ENCODE assay signal across 21 cellular contexts in the genomic region with DNA sequence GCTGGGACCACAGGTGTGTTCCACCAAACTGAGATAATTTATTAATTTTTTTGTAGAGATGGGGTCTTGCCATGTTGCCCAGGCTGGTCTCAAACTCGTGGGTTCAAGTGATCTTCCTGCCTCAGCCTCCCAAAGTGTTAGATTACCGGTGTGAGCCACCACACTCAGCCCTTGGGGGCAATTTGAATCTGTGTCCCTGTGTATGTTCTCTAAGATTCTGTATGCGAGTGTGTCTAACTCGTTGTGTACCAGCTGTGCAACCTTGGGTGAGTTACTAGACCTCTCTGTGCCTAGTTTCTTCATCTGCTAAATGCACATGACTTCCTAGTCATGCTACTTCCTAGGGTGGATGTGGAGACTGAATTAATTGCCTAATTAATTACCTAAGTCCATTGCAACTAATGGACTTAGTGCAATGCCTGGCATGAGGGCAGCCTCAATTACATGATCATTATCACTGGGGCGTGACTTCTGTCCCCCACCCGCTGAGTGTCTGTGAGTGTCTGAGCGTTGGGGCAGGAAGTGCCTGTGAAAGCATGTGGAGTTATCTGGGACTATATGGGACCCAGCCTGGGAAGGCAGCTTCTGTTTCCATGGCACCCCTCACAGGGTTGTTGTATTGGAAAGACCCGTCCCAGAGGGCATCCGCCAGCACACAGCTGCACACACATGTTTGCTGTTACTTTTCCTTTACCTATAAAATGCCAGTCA. TPM values are rescaled to one million over a fixed set of nuclear protein-coding genes. Genes with fewer than 3 reads are reported as not detected.
DNase-seq lines count a peak whose midpoint lies in the region; ATAC-seq and TF ChIP-seq lines count a peak whose summit lies in the region.
"Had no signal": no experiment of that assay in that cellular context is flagged by ENCODE, and none has a peak within 500 bp of the region (broad histone marks: within the 10 kb centered on the region; RNA-seq: fewer than 3 reads in every experiment).

No MANE protein-coding gene starts in this region.

- no peak overlapping the region for H3K9ac ChIP-seq in Loucy (ENCODE audit: low read depth, low read length, poor library complexity, severe bottlenecking)
- no peak overlapping the region for H3K9ac ChIP-seq in neural progenitor cell
- H3K9ac ChIP-seq in mammary epithelial cell (ENCODE audit: insufficient read depth, low read length), result no peak overlapping the region

- peak overlapping the region; percentile 66; the same call in 1 of the 2 replicates for H2AFZ ChIP-seq in Loucy (ENCODE audit: low read length)
- no peak overlapping the region for H2AFZ ChIP-seq in neural progenitor cell (replicated peaks)
- H2AFZ ChIP-seq in mammary epithelial cell (ENCODE audit: low read depth, low read length), result no peak overlapping the region

- no peaks in the 10 kb centered on the region for H4K20me1 ChIP-seq in Loucy (ENCODE audit: insufficient read depth, low read length, poor library complexity, severe bottlenecking)
- H4K20me1 ChIP-seq in neural progenitor cell (ENCODE audit: low read depth), result no peaks in the 10 kb centered on the region
- H4K20me1 ChIP-seq in mammary epithelial cell (ENCODE audit: insufficient read depth, low read length), result no peaks in the 10 kb centered on the region

- no peaks in the 10 kb centered on the region for H3K9me2 ChIP-seq in Loucy (replicated peaks; ENCODE audit: low read depth, low read length)

- 62% methylated on average over 8 of the region's 9 CpGs for WGBS in mammary epithelial cell (ENCODE audit: low coverage, missing lambda C conversion rate)

- in situ Hi-C loops in mammary epithelial cell (cut with MboI; ENCODE audit: low sequenced_read_pairs in 2 of 2), result no loop called here

- no peak for TF ChIP-seq CTCF in Loucy (conservative IDR thresholded peaks at IDR 0.05; ENCODE audit: low read length)
- no peak for TF ChIP-seq CTCF in neural progenitor cell (IDR thresholded peaks at IDR 0.05)
- TF ChIP-seq CTCF in mammary epithelial cell (conservative IDR thresholded peaks at IDR 0.05 in 1 of 2, IDR thresholded peaks at IDR 0.05 in 1 of 2; ENCODE audit: extremely low read depth in 1 of 2, insufficient read depth in 1 of 2, low read depth in 1 of 2, low read length in 2 of 2), result no peak

- no TSS peak for BruUV-seq in mammary epithelial cell (replicated peaks; lab: Mats Ljungman, UMichigan)

- no peaks in the 10 kb centered on the region for H3K9me3 ChIP-seq in Loucy (ENCODE audit: insufficient read depth, low read depth, low read length)
- no peaks in the 10 kb centered on the region for H3K9me3 ChIP-seq in neural progenitor cell (ENCODE audit: low read depth)
- no peaks in the 10 kb centered on the region for H3K9me3 ChIP-seq in mammary epithelial cell (replicated peaks; ENCODE audit: insufficient read depth, low read length)
- H3K9me3 ChIP-seq: spleen had no signal

- H3K4me2 ChIP-seq in Loucy (ENCODE audit: low read depth, low read length, poor library complexity, severe bottlenecking) (peak overlapping the region; percentile 18), neural progenitor cell (no peak overlapping the region), mammary epithelial cell (ENCODE audit: insufficient read depth, low read depth, low read length) (no peak overlapping the region)

- no peaks in the 10 kb centered on the region for H3K9me3 Mint-ChIP-seq in central memory CD8-positive, alpha-beta T cell
- no peaks in the 10 kb centered on the region for H3K9me3 Mint-ChIP-seq in neural progenitor cell
- H3K9me3 Mint-ChIP-seq: activated naive CD4-positive, alpha-beta T cell treated with anti-CD3 and anti-CD28 coated beads, Interleukin-2, amount 50 U/mL, for 72 hours had no signal

- dilution Hi-C loops in mammary epithelial cell (cut with HindIII; ENCODE audit: low sequenced_read_pairs), result no loop called here

- peaks cover 23% of the 10 kb centered on the region for H3K4me1 Mint-ChIP-seq in central memory CD8-positive, alpha-beta T cell
- peaks cover 33% of the 10 kb centered on the region for H3K4me1 Mint-ChIP-seq in neural progenitor cell

- peaks cover 74% of the 10 kb centered on the region for H3K27me3 Mint-ChIP-seq in central memory CD8-positive, alpha-beta T cell
- peaks cover 36% of the 10 kb centered on the region for H3K27me3 Mint-ChIP-seq in neural progenitor cell (ENCODE audit: insufficient read depth, low read depth)

- intact Hi-C loops in mammary epithelial cell (cut with micrococcal nuclease), result no loop called here

- no peaks in the 10 kb centered on the region for H3K27me3 ChIP-seq in Loucy (ENCODE audit: insufficient read depth, low read length, poor library complexity, severe bottlenecking)
- H3K27me3 ChIP-seq in neural progenitor cell, result peaks cover 45% of the 10 kb centered on the region
- H3K27me3 ChIP-seq in mammary epithelial cell (ENCODE audit: insufficient read depth, low read length), result peaks cover 7% of the 10 kb centered on the region

- H3K4me3 ChIP-seq in Loucy (ENCODE audit: low read length, poor library complexity, severe bottlenecking) (no peak overlapping the region), neural progenitor cell (no peak overlapping the region), mammary epithelial cell (replicated peaks in 1 of 3; ENCODE audit: insufficient read depth in 1 of 3, low read depth in 2 of 3, low read length in 3 of 3) (no peak overlapping the region)
- H3K4me3 ChIP-seq: spleen had no signal

- CTCF ChIA-PET in mammary epithelial cell (lab: Charles Lee; ENCODE audit: low non-redundant PET), result no interaction called here

- no peaks in the 10 kb centered on the region for H3K36me3 ChIP-seq in Loucy (ENCODE audit: insufficient read depth, low read length)
- H3K36me3 ChIP-seq in neural progenitor cell, result no peaks in the 10 kb centered on the region
- H3K36me3 ChIP-seq in mammary epithelial cell (ENCODE audit: insufficient read depth, low read length), result no peaks in the 10 kb centered on the region
- H3K36me3 ChIP-seq: spleen had no signal

- H3K4me3 Mint-ChIP-seq in central memory CD8-positive, alpha-beta T cell, result no peak overlapping the region
- peak overlapping the region; percentile 53 for H3K4me3 Mint-ChIP-seq in neural progenitor cell

- no peak for ATAC-seq in central memory CD8-positive, alpha-beta T cell (replicated peaks; ENCODE audit: extremely low read depth, poor library complexity, severe bottlenecking)
- no peak for ATAC-seq in GM18867 (IDR thresholded peaks at IDR 0.05; ENCODE audit: unreplicated experiment)
- ATAC-seq: activated naive CD4-positive, alpha-beta T cell treated with anti-CD3 and anti-CD28 coated beads, Interleukin-2, amount 50 U/mL, for 72 hours had no signal

- peak overlapping the region; percentile 78 for H3K27ac Mint-ChIP-seq in central memory CD8-positive, alpha-beta T cell (ENCODE audit: low read depth)
- peak overlapping the region; percentile 60 for H3K27ac Mint-ChIP-seq in neural progenitor cell
- H3K27ac Mint-ChIP-seq: activated naive CD4-positive, alpha-beta T cell treated with anti-CD3 and anti-CD28 coated beads, Interleukin-2, amount 50 U/mL, for 72 hours had no signal

- H3F3A ChIP-seq in Loucy (ENCODE audit: low read depth) (no peaks in the 10 kb centered on the region), neural progenitor cell (ENCODE audit: low read depth) (peaks cover 17% of the 10 kb centered on the region)

- H3K36me3 Mint-ChIP-seq in central memory CD8-positive, alpha-beta T cell (ENCODE audit: insufficient read depth), result peaks cover 5% of the 10 kb centered on the region
- H3K36me3 Mint-ChIP-seq in neural progenitor cell, result no peaks in the 10 kb centered on the region

- H3K27ac ChIP-seq in neural progenitor cell (no peak overlapping the region), mammary epithelial cell (ENCODE audit: insufficient read depth, low read depth, low read length) (no peak overlapping the region)
- H3K27ac ChIP-seq: spleen had no signal

- H3K79me2 ChIP-seq in Loucy (ENCODE audit: insufficient read depth, low read length), result no peaks in the 10 kb centered on the region
- no peaks in the 10 kb centered on the region for H3K79me2 ChIP-seq in neural progenitor cell (ENCODE audit: low read depth)
- H3K79me2 ChIP-seq in mammary epithelial cell (ENCODE audit: insufficient read depth, low read length), result no peaks in the 10 kb centered on the region

- DNase-seq in NCI-H2227 (lab: John Stamatoyannopoulos, UW; ENCODE audit: unreplicated experiment) (peak; percentile 70), NCI-H2227 treated with DMSO at 0.1 percent for 48 hours (lab: John Stamatoyannopoulos, UW) (no peak), neural progenitor cell (ENCODE audit: low spot score) (peak; percentile 20), mammary epithelial cell (no peak), A172 (ENCODE audit: low spot score) (no peak)
- no peak for DNase-seq in central memory CD8-positive, alpha-beta T cell (ENCODE audit: low spot score in 2 of 2)
- DNase-seq: activated CD4-positive, alpha-beta T cell treated with anti-CD3 and anti-CD28 coated beads for 48 hours; activated T-cell treated with anti-CD3 and anti-CD28 coated beads for 4 hours; effector CD4-positive, alpha-beta T cell; NCI-H1694; NK-92 treated with Interleukin-12 subunit alpha and Interleukin-12 subunit beta, amount 100 ng/mL, for 24 hours; SIG-M5; spleen; stimulated activated naive CD4-positive, alpha-beta T cell treated with Interleukin-2 at 50 U/mL for 16 hours; T1000 had no signal

- H3K4me1 ChIP-seq in Loucy (ENCODE audit: insufficient read depth, low read length, poor library complexity, severe bottlenecking) (peaks cover 5% of the 10 kb centered on the region), neural progenitor cell (peaks cover 6% of the 10 kb centered on the region), mammary epithelial cell (ENCODE audit: insufficient read depth, low read length) (peaks cover 16% of the 10 kb centered on the region)

RNA-seq across cellular contexts. Expression of a gene that starts 1.8 kb away (rescaled TPM):
- total RNA-seq in neural progenitor cell (ENCODE audit: low replicate concordance) (1.0 and 1.9 TPM in 2 replicates), mammary epithelial cell (under 1 TPM; 0.31 to 0.50 TPM)
- polyA plus RNA-seq in mammary epithelial cell, result 0.84 TPM
- polyA minus RNA-seq in mammary epithelial cell, result 1.4 TPM
- total RNA-seq in A172 (2014; rRNA removed; shearing (Covaris generic)), result not detected in 2 replicates
- total RNA-seq: activated naive CD4-positive, alpha-beta T cell treated with anti-CD3 and anti-CD28 coated beads, Interleukin-2, amount 50 U/mL, for 72 hours; posterior vena cava had no signal

RNA-seq across cellular contexts. Expression of a gene that starts 9.1 kb away (rescaled TPM):
- total RNA-seq in neural progenitor cell (ENCODE audit: low replicate concordance) (not detected in 2 replicates), mammary epithelial cell (not detected)
- polyA plus RNA-seq in mammary epithelial cell, result not detected
- polyA minus RNA-seq in mammary epithelial cell, result not detected
- not detected in 2 replicates for total RNA-seq in A172 (2014; rRNA removed; shearing (Covaris generic))
- total RNA-seq: activated naive CD4-positive, alpha-beta T cell treated with anti-CD3 and anti-CD28 coated beads, Interleukin-2, amount 50 U/mL, for 72 hours; posterior vena cava; spleen; urinary bladder had no signal
- polyA plus RNA-seq: spleen, urinary bladder had no signal

RNA-seq across cellular contexts. Expression of a gene that starts 49.8 kb away (rescaled TPM):
- total RNA-seq in neural progenitor cell (ENCODE audit: low replicate concordance) (not detected in 2 replicates), mammary epithelial cell (not detected)
- not detected for polyA plus RNA-seq in mammary epithelial cell
- polyA minus RNA-seq in mammary epithelial cell, result not detected
- not detected in 2 replicates for total RNA-seq in A172 (2014; rRNA removed; shearing (Covaris generic))
- total RNA-seq: left lobe of liver, posterior vena cava, spleen, urinary bladder had no signal
- polyA plus RNA-seq: spleen, urinary bladder had no signal

RNA-seq across cellular contexts. Expression of a gene that starts 53.7 kb away (rescaled TPM):
- total RNA-seq in neural progenitor cell (ENCODE audit: low replicate concordance) (not detected in 2 replicates), mammary epithelial cell (not detected)
- not detected for polyA plus RNA-seq in mammary epithelial cell
- not detected for polyA minus RNA-seq in mammary epithelial cell
- total RNA-seq in A172 (2014; rRNA removed; shearing (Covaris generic)), result not detected in 2 replicates
- total RNA-seq: activated naive CD4-positive, alpha-beta T cell treated with anti-CD3 and anti-CD28 coated beads, Interleukin-2, amount 50 U/mL, for 72 hours; left lobe of liver; posterior vena cava; spleen; urinary bladder had no signal
- polyA plus RNA-seq: spleen, urinary bladder had no signal

Comparison
In these comparisons a context has a peak if more than half of its experiments do, and no peak if none do; other contexts are left out.
1. DNase-seq: peak in NCI-H2227 (single experiment) and neural progenitor cell (single experiment); none in NCI-H2227 treated with DMSO at 0.1 percent for 48 hours (single experiment), central memory CD8-positive, alpha-beta T cell (0 of 2), mammary epithelial cell (single experiment) and A172 (single experiment).